1 cellular context compared by ENCODE assay signal in the genomic region with DNA sequence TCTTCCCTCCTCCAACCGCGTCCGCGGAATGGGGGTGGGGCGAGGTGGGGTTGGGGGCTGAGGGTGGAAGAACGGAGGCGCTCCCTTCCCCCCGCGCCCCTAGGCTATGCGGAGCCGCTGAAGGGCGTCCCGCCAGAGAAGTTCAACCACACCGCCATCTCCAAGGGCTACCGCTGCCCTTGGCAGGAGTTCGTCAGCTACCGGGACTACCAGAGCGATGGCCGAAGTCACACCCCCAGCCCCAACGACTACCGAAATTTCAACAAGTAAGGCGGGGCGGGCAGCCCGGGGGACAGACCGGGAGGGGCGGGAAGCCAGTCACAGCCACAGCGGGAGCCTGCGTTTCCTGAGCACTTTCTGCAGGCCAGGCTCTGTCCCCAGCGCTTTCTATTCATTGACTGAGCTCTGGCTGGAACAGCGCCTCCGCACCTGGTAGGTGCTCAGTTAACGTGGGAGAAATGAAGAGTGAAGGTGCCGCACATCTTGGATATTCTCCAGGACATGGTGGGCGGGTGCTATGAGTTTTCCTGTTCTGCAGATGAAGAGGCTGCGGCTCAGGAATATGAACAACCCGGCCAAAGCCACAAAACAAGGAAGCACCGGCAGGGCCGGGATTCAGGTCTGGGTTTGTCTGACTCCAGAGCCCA.
TF ChIP-seq lines count a peak whose summit lies in the region.

No MANE protein-coding gene starts in this region.

TF ChIP-seq in HepG2, 621 proteins besides CTCF, POLR2A, EP300 and RAD21:
- TF ChIP-seq ZFX (CRISPR knock-in tag; IDR thresholded peaks at IDR 0.05; ENCODE audit: low read depth), result 0 out of 2 replicates have a peak, but pooled peaks have one; percentile 26
- TF ChIP-seq ZNF737 (CRISPR knock-in tag; IDR thresholded peaks at IDR 0.05; ENCODE audit: borderline replicate concordance), result no peak
- TF ChIP-seq ZNF510 (CRISPR knock-in tag; IDR thresholded peaks at IDR 0.05; ENCODE audit: low read depth), result no peak
- TF ChIP-seq, protein P1, sequence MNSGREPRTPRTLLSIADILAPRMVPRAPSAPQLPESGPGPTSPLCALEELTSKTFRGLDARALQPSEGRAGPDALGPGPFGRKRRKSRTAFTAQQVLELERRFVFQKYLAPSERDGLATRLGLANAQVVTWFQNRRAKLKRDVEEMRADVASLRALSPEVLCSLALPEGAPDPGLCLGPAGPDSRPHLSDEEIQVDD (CRISPR knock-in tag; IDR thresholded peaks at IDR 0.05; ENCODE audit: borderline replicate concordance), result no peak
- TF ChIP-seq KLF6 (CRISPR knock-in tag; IDR thresholded peaks at IDR 0.05), result no peak
- TF ChIP-seq, protein P2, sequence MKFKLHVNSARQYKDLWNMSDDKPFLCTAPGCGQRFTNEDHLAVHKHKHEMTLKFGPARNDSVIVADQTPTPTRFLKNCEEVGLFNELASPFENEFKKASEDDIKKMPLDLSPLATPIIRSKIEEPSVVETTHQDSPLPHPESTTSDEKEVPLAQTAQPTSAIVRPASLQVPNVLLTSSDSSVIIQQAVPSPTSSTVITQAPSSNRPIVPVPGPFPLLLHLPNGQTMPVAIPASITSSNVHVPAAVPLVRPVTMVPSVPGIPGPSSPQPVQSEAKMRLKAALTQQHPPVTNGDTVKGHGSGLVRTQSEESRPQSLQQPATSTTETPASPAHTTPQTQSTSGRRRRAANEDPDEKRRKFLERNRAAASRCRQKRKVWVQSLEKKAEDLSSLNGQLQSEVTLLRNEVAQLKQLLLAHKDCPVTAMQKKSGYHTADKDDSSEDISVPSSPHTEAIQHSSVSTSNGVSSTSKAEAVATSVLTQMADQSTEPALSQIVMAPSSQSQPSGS (CRISPR knock-in tag; IDR thresholded peaks at IDR 0.05), result no peak
- TF ChIP-seq HNRNPLL (IDR thresholded peaks at IDR 0.05; ENCODE audit: low read depth, low read length, poor library complexity, severe bottlenecking), result peak; percentile 56
- TF ChIP-seq, protein P3, sequence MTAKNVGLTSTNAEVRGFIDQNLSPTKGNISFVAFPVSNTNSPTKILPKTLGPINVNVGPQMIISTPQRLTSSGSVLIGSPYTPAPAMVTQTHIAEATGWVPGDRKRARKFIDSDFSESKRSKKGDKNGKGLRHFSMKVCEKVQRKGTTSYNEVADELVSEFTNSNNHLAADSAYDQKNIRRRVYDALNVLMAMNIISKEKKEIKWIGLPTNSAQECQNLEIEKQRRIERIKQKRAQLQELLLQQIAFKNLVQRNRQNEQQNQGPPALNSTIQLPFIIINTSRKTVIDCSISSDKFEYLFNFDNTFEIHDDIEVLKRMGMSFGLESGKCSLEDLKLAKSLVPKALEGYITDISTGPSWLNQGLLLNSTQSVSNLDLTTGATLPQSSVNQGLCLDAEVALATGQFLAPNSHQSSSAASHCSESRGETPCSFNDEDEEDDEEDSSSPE (CRISPR knock-in tag; IDR thresholded peaks at IDR 0.05), result 0 out of 2 replicates have a peak, but pooled peaks have one; percentile 18
- no peak for TF ChIP-seq ZNF678 (CRISPR knock-in tag; IDR thresholded peaks at IDR 0.05)
